Comparison of ENCODE assay signal across 9 cellular contexts in the genomic region with DNA sequence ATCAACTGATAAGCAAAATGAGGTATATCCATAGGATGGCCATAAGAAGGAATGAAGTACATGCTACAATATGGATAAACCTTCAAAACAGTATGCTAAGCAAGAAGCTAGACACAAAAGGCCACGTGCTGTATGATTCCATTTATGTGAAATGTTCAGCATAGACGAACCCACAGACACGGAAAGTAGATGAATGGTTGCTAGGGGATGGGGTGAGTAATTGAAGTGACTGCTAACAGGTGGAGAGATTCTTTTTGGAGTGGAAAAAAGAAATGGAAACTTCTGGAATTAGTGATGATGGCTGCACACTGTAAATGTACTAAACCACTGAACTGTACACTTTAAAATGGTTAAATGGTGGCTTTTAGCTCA. TPM values are rescaled to one million over a fixed set of nuclear protein-coding genes. Genes with fewer than 3 reads are reported as not detected.
A peak's percentile ranks its signal among the peaks of the same experiment; 100 is the strongest.
DNase-seq lines count a peak whose midpoint lies in the region; ATAC-seq and TF ChIP-seq lines count a peak whose summit lies in the region.
"Had no signal": no experiment of that assay in that cellular context is flagged by ENCODE, and none has a peak within 500 bp of the region (broad histone marks: within the 10 kb centered on the region; RNA-seq: fewer than 3 reads in every experiment).

No MANE protein-coding gene starts in this region.

- intact Hi-C loops in A673 (cut with micrococcal nuclease; ENCODE audit: unreplicated experiment), result no loop called here

- H3K27ac ChIP-seq in A673 (ENCODE audit: low read depth, low read length, poor library complexity, severe bottlenecking) (peak overlapping the region; percentile 79), HUES48 (ENCODE audit: low read depth, low read length) (peak overlapping the region; percentile 64), cingulate gyrus (ENCODE audit: low read depth, low read length) (peak overlapping the region; percentile 81)

- H3K27me3 ChIP-seq in A673 (replicated peaks; ENCODE audit: insufficient read depth, low read depth, low read length, poor library complexity), result no peaks in the 10 kb centered on the region
- peaks cover 13% of the 10 kb centered on the region for H3K27me3 ChIP-seq in HUES48 (ENCODE audit: control insufficient read depth, insufficient read depth, low read length)

- H3K36me3 ChIP-seq in A673 (ENCODE audit: insufficient read depth, low read length, poor library complexity, severe bottlenecking) (peaks cover 32% of the 10 kb centered on the region), HUES48 (ENCODE audit: control insufficient read depth, insufficient read depth, low read length) (peaks cover 35% of the 10 kb centered on the region)

- peaks cover 45 to 49% of the 10 kb centered on the region in 2 donors for H3K4me1 Mint-ChIP-seq in natural killer cell treated with Interleukin-12 subunit alpha and Interleukin-12 subunit beta and Interleukin-15 and Interleukin-18, amount 100 ng/mL, for 72 hours (ENCODE audit: low read depth in 2 of 2)

- H3K36me3 Mint-ChIP-seq in natural killer cell treated with Interleukin-12 subunit alpha and Interleukin-12 subunit beta and Interleukin-15 and Interleukin-18, amount 100 ng/mL, for 72 hours, result peaks cover 26% of the 10 kb centered on the region

- no peak for TF ChIP-seq CTCF in A673 (conservative IDR thresholded peaks at IDR 0.05; ENCODE audit: low read depth, low read length)

- no peak for ATAC-seq in natural killer cell treated with Interleukin-12 subunit alpha and Interleukin-12 subunit beta and Interleukin-15 and Interleukin-18, amount 100 ng/mL, for 72 hours
- no peak for ATAC-seq in GM21526 (IDR thresholded peaks at IDR 0.05; ENCODE audit: low FRiP score, unreplicated experiment)

- 0 out of 2 replicates have a peak overlapping the region, but pooled peaks have one; percentile 14 for H3K9ac ChIP-seq in HUES48 (ENCODE audit: low read depth, low read length)

- peak overlapping the region; percentile 3 to 18 for H3K27ac Mint-ChIP-seq in natural killer cell treated with Interleukin-12 subunit alpha and Interleukin-12 subunit beta and Interleukin-15 and Interleukin-18, amount 100 ng/mL, for 72 hours

- H3K27me3 Mint-ChIP-seq in natural killer cell treated with Interleukin-12 subunit alpha and Interleukin-12 subunit beta and Interleukin-15 and Interleukin-18, amount 100 ng/mL, for 72 hours, result peaks cover 0 to 6% of the 10 kb centered on the region in 2 donors

- no peaks in the 10 kb centered on the region for H3K9me3 ChIP-seq in A673 (ENCODE audit: low read depth, low read length, poor library complexity, severe bottlenecking)
- no peaks in the 10 kb centered on the region for H3K9me3 ChIP-seq in HUES48 (ENCODE audit: control insufficient read depth, insufficient read depth, low read length)

- CTCF ChIA-PET in A673 (lab: Charles Lee), result no interaction called here

- H3K4me3 Mint-ChIP-seq in natural killer cell treated with Interleukin-12 subunit alpha and Interleukin-12 subunit beta and Interleukin-15 and Interleukin-18, amount 100 ng/mL, for 72 hours, result peak overlapping the region; percentile 78

- POLR2A ChIA-PET in A673 (lab: Charles Lee; ENCODE audit: low non-redundant PET), result interaction anchor here (0.5 kb wide), 1 partner anchor 44 kb away, joined by 10 read pairs; no protein-coding TSS in a partner anchor

- H3K4me1 ChIP-seq in A673 (ENCODE audit: insufficient read depth, low read length, poor library complexity, severe bottlenecking) (peaks cover 8% of the 10 kb centered on the region), HUES48 (ENCODE audit: control insufficient read depth, insufficient read depth, low read length) (peaks cover 32% of the 10 kb centered on the region)

- BruUV-seq in A673 (replicated peaks; lab: Mats Ljungman, UMichigan), result TSS peak; percentile 99

- no peak for DNase-seq in A673 (ENCODE audit: low spot score)
- DNase-seq in natural killer cell treated with Interleukin-12 subunit alpha and Interleukin-12 subunit beta and Interleukin-15 and Interleukin-18, amount 100 ng/mL, for 72 hours (ENCODE audit: low spot score), result no peak
- no peak for DNase-seq in midbrain (lab: John Stamatoyannopoulos, UW)
- DNase-seq in mesenteric fat pad (ENCODE audit: low spot score), result no peak
- DNase-seq in NCI-H1694 (lab: John Stamatoyannopoulos, UW), result no peak

- H3K9me3 Mint-ChIP-seq in natural killer cell treated with Interleukin-12 subunit alpha and Interleukin-12 subunit beta and Interleukin-15 and Interleukin-18, amount 100 ng/mL, for 72 hours, result no peaks in the 10 kb centered on the region

- H3K4me3 ChIP-seq in A673 (ENCODE audit: low read depth, low read length, poor library complexity, severe bottlenecking) (peak overlapping the region; percentile 52), HUES48 (ENCODE audit: low read depth, low read length) (no peak overlapping the region)

RNA-seq across cellular contexts. Expression of a gene that starts 0.6 kb away (rescaled TPM):
- 0.71 and 1.2 TPM in 2 replicates for total RNA-seq in A673 (2021)
- total RNA-seq in natural killer cell treated with Interleukin-12 subunit alpha and Interleukin-12 subunit beta and Interleukin-15 and Interleukin-18, amount 100 ng/mL, for 72 hours, result 1 to 10 TPM; 1.0 to 2.3 TPM
- 1.1 TPM for total RNA-seq in mesenteric fat pad
- total RNA-seq: bronchial epithelial cell had no signal

RNA-seq across cellular contexts. Expression of a gene that starts 10.7 kb away (rescaled TPM):
- 43.7 and 50.9 TPM in 2 replicates for total RNA-seq in A673 (2021)
- total RNA-seq in natural killer cell treated with Interleukin-12 subunit alpha and Interleukin-12 subunit beta and Interleukin-15 and Interleukin-18, amount 100 ng/mL, for 72 hours, result 10 to 100 TPM; 63.6 to 72.6 TPM
- 37.1 TPM for total RNA-seq in mesenteric fat pad

RNA-seq across cellular contexts. Expression of a gene that starts 11.0 kb away (rescaled TPM):
- 44.0 and 48.2 TPM in 2 replicates for total RNA-seq in A673 (2021)
- 10 to 100 TPM; 13.1 to 27.4 TPM for total RNA-seq in natural killer cell treated with Interleukin-12 subunit alpha and Interleukin-12 subunit beta and Interleukin-15 and Interleukin-18, amount 100 ng/mL, for 72 hours
- total RNA-seq in mesenteric fat pad, result 30.5 TPM
